In genomic region chr1:227894306-227894721, GRCh38 we compare ENCODE assay signal across 17 cellular contexts. TPM values are rescaled to one million over a fixed set of nuclear protein-coding genes. Genes with fewer than 3 reads are reported as not detected.
A peak's percentile ranks its signal among the peaks of the same experiment; 100 is the strongest.
DNase-seq lines count a peak whose midpoint lies in the region; ATAC-seq, FAIRE-seq and TF ChIP-seq lines count a peak whose summit lies in the region.
"Had no signal": no experiment of that assay in that cellular context is flagged by ENCODE, and none has a peak within 500 bp of the region (broad histone marks: within the 10 kb centered on the region; RNA-seq: fewer than 3 reads in every experiment).

No MANE protein-coding gene starts in this region.

- H3K79me2 ChIP-seq in K562 (ENCODE audit: control insufficient read depth, insufficient read depth, low read length), result no peaks in the 10 kb centered on the region
- H3K79me2 ChIP-seq: parathyroid adenoma had no signal

- no peak overlapping the region for H3K27ac Mint-ChIP-seq in activated naive CD8-positive, alpha-beta T cell treated with anti-CD3 and anti-CD28 coated beads, Interleukin-2, amount 10 ng/mL, durations not matched to agents 7 days and 5 days
- H3K27ac Mint-ChIP-seq in activated naive CD8-positive, alpha-beta T cell treated with anti-CD3 and anti-CD28 coated beads for 36 hours, result no peak overlapping the region
- H3K27ac Mint-ChIP-seq in type B pancreatic cell, result no peak overlapping the region
- H3K27ac Mint-ChIP-seq: activated naive CD4-positive, alpha-beta T cell treated with anti-CD3 and anti-CD28 coated beads, Interleukin-2, amount 50 U/mL, for 24 hours; effector memory CD8-positive, alpha-beta T cell; GM23338; stimulated activated naive CD8-positive, alpha-beta T cell treated with anti-CD3 and anti-CD28 coated beads, Interleukin-15, Interleukin-2, amounts not matched to agents 100 ng/mL and 50 ng/mL, for 24 hours had no signal

- no peak for FAIRE-seq in K562 (lab: Jason Lieb, UNC)

- POLR2A ChIA-PET in activated naive CD8-positive, alpha-beta T cell treated with anti-CD3 and anti-CD28 coated beads, Interleukin-2, amount 10 ng/mL, durations not matched to agents 7 days and 5 days (lab: Charles Lee), result no interaction called here
- POLR2A ChIA-PET in K562 (lab: Yijun Ruan, JAX), result no interaction called here

- H3K36me3 ChIP-seq in K562 (ENCODE audit: control insufficient read depth, insufficient read depth, low read length), result no peaks in the 10 kb centered on the region

- H3K9me1 ChIP-seq in K562 (ENCODE audit: control insufficient read depth, insufficient read depth, low read length), result no peaks in the 10 kb centered on the region

- TF ChIP-seq POLR2A in K562 (conservative IDR thresholded peaks at IDR 0.05), result no peak

- intact Hi-C loops in K562 (cut with micrococcal nuclease), result no loop called here

- no peak overlapping the region for H3K4me3 ChIP-seq in K562
- H3K4me3 ChIP-seq: GM23338 had no signal

- H2AFZ ChIP-seq in K562 (ENCODE audit: low read depth, low read length), result no peak overlapping the region; the same call in 1 of the 2 replicates
- H2AFZ ChIP-seq: GM23338, parathyroid adenoma had no signal

- CTCF ChIA-PET in K562 (lab: Yijun Ruan, JAX; ENCODE audit: low intra/inter-chr PET ratio), result no interaction called here

- H3K4me1 Mint-ChIP-seq in activated naive CD8-positive, alpha-beta T cell treated with anti-CD3 and anti-CD28 coated beads, Interleukin-2, amount 10 ng/mL, durations not matched to agents 7 days and 5 days, result peaks cover 2% of the 10 kb centered on the region
- H3K4me1 Mint-ChIP-seq in activated naive CD8-positive, alpha-beta T cell treated with anti-CD3 and anti-CD28 coated beads for 36 hours, result peaks cover 6% of the 10 kb centered on the region
- H3K4me1 Mint-ChIP-seq in type B pancreatic cell (ENCODE audit: unreplicated experiment), result peaks cover 8% of the 10 kb centered on the region
- H3K4me1 Mint-ChIP-seq: activated naive CD4-positive, alpha-beta T cell treated with anti-CD3 and anti-CD28 coated beads, Interleukin-2, amount 50 U/mL, for 24 hours had no signal

- no peak overlapping the region for H3K4me2 ChIP-seq in K562 (ENCODE audit: insufficient read depth, low read length)
- H3K4me2 ChIP-seq: GM23338 had no signal

- ATAC-seq in activated naive CD8-positive, alpha-beta T cell treated with anti-CD3 and anti-CD28 coated beads, Interleukin-2, amount 10 ng/mL, durations not matched to agents 7 days and 5 days (ENCODE audit: low read depth), result no peak
- ATAC-seq in K562, result no peak
- ATAC-seq: effector memory CD8-positive, alpha-beta T cell; GM23338 had no signal

- no peak overlapping the region for H3K27ac ChIP-seq in K562 (ENCODE audit: extremely low read depth, low read depth, low read length)
- H3K27ac ChIP-seq: parathyroid adenoma had no signal

- TF ChIP-seq RAD21 in K562 (CRISPR knock-in tag; conservative IDR thresholded peaks at IDR 0.05 in 1 of 2, IDR thresholded peaks at IDR 0.05 in 1 of 2), result no peak

- no peaks in the 10 kb centered on the region for H3K9me3 ChIP-seq in K562 (replicated peaks; ENCODE audit: control insufficient read depth, insufficient read depth, low read depth, low read length)

- whole genome bisulfite sequencing in K562 (ENCODE audit: insufficient coverage, low coverage, missing lambda C conversion rate), result 5% methylated on average over 14 of the region's 14 CpGs

- H4K20me1 ChIP-seq in K562 (replicated peaks; ENCODE audit: control insufficient read depth, insufficient read depth, low read length), result no peaks in the 10 kb centered on the region

- in situ Hi-C loops in K562 (cut with MboI), result no loop called here

- peaks cover 0 to 35% of the 10 kb centered on the region in 2 experiments; a peak in 2 of 5 replicates for H3K27me3 ChIP-seq in K562 (ENCODE audit: control insufficient read depth in 2 of 2, insufficient read depth in 2 of 2, low read length in 2 of 2)

- no peak overlapping the region for H3K4me3 Mint-ChIP-seq in activated naive CD8-positive, alpha-beta T cell treated with anti-CD3 and anti-CD28 coated beads, Interleukin-2, amount 10 ng/mL, durations not matched to agents 7 days and 5 days
- no peak overlapping the region for H3K4me3 Mint-ChIP-seq in activated naive CD8-positive, alpha-beta T cell treated with anti-CD3 and anti-CD28 coated beads for 36 hours
- H3K4me3 Mint-ChIP-seq in type B pancreatic cell, result no peak overlapping the region
- H3K4me3 Mint-ChIP-seq: activated naive CD4-positive, alpha-beta T cell treated with anti-CD3 and anti-CD28 coated beads, Interleukin-2, amount 50 U/mL, for 24 hours; effector memory CD8-positive, alpha-beta T cell; GM23338; stimulated activated naive CD8-positive, alpha-beta T cell treated with anti-CD3 and anti-CD28 coated beads, Interleukin-15, Interleukin-2, amounts not matched to agents 100 ng/mL and 50 ng/mL, for 24 hours had no signal

- no TSS peak for BruUV-seq in K562 (replicated peaks; lab: Mats Ljungman, UMichigan)

- TF ChIP-seq EP300 in K562 (IDR thresholded peaks at IDR 0.05; ENCODE audit: low read length), result no peak

- no peaks in the 10 kb centered on the region for H3K27me3 Mint-ChIP-seq in activated naive CD8-positive, alpha-beta T cell treated with anti-CD3 and anti-CD28 coated beads, Interleukin-2, amount 10 ng/mL, durations not matched to agents 7 days and 5 days
- no peaks in the 10 kb centered on the region for H3K27me3 Mint-ChIP-seq in activated naive CD8-positive, alpha-beta T cell treated with anti-CD3 and anti-CD28 coated beads for 36 hours
- H3K27me3 Mint-ChIP-seq in type B pancreatic cell, result no peaks in the 10 kb centered on the region
- H3K27me3 Mint-ChIP-seq: activated naive CD4-positive, alpha-beta T cell treated with anti-CD3 and anti-CD28 coated beads, Interleukin-2, amount 50 U/mL, for 24 hours; effector memory CD8-positive, alpha-beta T cell; stimulated activated naive CD8-positive, alpha-beta T cell treated with anti-CD3 and anti-CD28 coated beads, Interleukin-15, Interleukin-2, amounts not matched to agents 100 ng/mL and 50 ng/mL, for 24 hours had no signal

- H3K9ac ChIP-seq in K562 (ENCODE audit: insufficient read depth in 1 of 2, low read depth in 2 of 2, low read length in 2 of 2), result peak overlapping the region in 1 of 2 experiments; percentile 44; a peak in 2 of 4 replicates
- H3K9ac ChIP-seq: parathyroid adenoma had no signal

- H3K4me1 ChIP-seq in K562 (replicated peaks in 1 of 2; ENCODE audit: control insufficient read depth in 2 of 2, insufficient read depth in 2 of 2, low read length in 2 of 2), result peaks cover under 1 to 48% of the 10 kb centered on the region in 2 experiments; a peak in 4 of 5 replicates
- H3K4me1 ChIP-seq: parathyroid adenoma had no signal

- H3K36me3 Mint-ChIP-seq in activated naive CD8-positive, alpha-beta T cell treated with anti-CD3 and anti-CD28 coated beads, Interleukin-2, amount 10 ng/mL, durations not matched to agents 7 days and 5 days, result no peaks in the 10 kb centered on the region
- H3K36me3 Mint-ChIP-seq in activated naive CD8-positive, alpha-beta T cell treated with anti-CD3 and anti-CD28 coated beads for 36 hours, result no peaks in the 10 kb centered on the region
- no peaks in the 10 kb centered on the region for H3K36me3 Mint-ChIP-seq in type B pancreatic cell
- H3K36me3 Mint-ChIP-seq: activated naive CD4-positive, alpha-beta T cell treated with anti-CD3 and anti-CD28 coated beads, Interleukin-2, amount 50 U/mL, for 24 hours had no signal

- TF ChIP-seq CTCF in K562 (IDR thresholded peaks at IDR 0.05 in 2 of 3, conservative IDR thresholded peaks at IDR 0.05 in 1 of 3; ENCODE audit: insufficient read depth in 2 of 3, low read depth in 1 of 3, low read length in 3 of 3) (no peak), type B pancreatic cell (conservative IDR thresholded peaks at IDR 0.05) (no peak)

- DNase-seq in activated naive CD8-positive, alpha-beta T cell treated with anti-CD3 and anti-CD28 coated beads, Interleukin-2, amount 10 ng/mL, durations not matched to agents 7 days and 5 days, result peak; percentile 22
- no peak for DNase-seq in activated naive CD8-positive, alpha-beta T cell treated with anti-CD3 and anti-CD28 coated beads for 36 hours
- DNase-seq in K562 (ENCODE audit: extremely low read depth in 1 of 4, low spot score in 3 of 4), result no peak
- peak; percentile 53 for DNase-seq in mesenteric fat pad (ENCODE audit: low spot score)
- DNase-seq in type B pancreatic cell (ENCODE audit: extremely low spot score, unreplicated experiment), result peak; percentile 54
- no peak for DNase-seq in NCI-H226
- DNase-seq in SIG-M5 treated with dmso at 0.1 percent for 504 hours (lab: John Stamatoyannopoulos, UW; ENCODE audit: unreplicated experiment), result no peak
- DNase-seq in NCI-H2171 (lab: John Stamatoyannopoulos, UW), result no peak
- DNase-seq: effector memory CD8-positive, alpha-beta T cell; hypothalamus; KG1; NCI-H1092 treated with DMSO at 0.1 percent for 48 hours; NCI-H2171 treated with DMSO at 0.1 percent for 48 hours had no signal

- H3K9me3 Mint-ChIP-seq in activated naive CD8-positive, alpha-beta T cell treated with anti-CD3 and anti-CD28 coated beads, Interleukin-2, amount 10 ng/mL, durations not matched to agents 7 days and 5 days, result no peaks in the 10 kb centered on the region
- H3K9me3 Mint-ChIP-seq in activated naive CD8-positive, alpha-beta T cell treated with anti-CD3 and anti-CD28 coated beads for 36 hours, result no peaks in the 10 kb centered on the region
- H3K9me3 Mint-ChIP-seq in type B pancreatic cell, result no peaks in the 10 kb centered on the region
- H3K9me3 Mint-ChIP-seq: activated naive CD4-positive, alpha-beta T cell treated with anti-CD3 and anti-CD28 coated beads, Interleukin-2, amount 50 U/mL, for 24 hours; effector memory CD8-positive, alpha-beta T cell; GM23338; stimulated activated naive CD8-positive, alpha-beta T cell treated with anti-CD3 and anti-CD28 coated beads, Interleukin-15, Interleukin-2, amounts not matched to agents 100 ng/mL and 50 ng/mL, for 24 hours had no signal

RNA-seq across cellular contexts. Expression of gene WNT9A, which starts 53.4 kb away (rescaled TPM):
- under 1 TPM; 0.08 to 0.09 TPM for total RNA-seq in activated naive CD8-positive, alpha-beta T cell treated with anti-CD3 and anti-CD28 coated beads, Interleukin-2, amount 10 ng/mL, durations not matched to agents 7 days and 5 days
- not detected for total RNA-seq in activated naive CD8-positive, alpha-beta T cell treated with anti-CD3 and anti-CD28 coated beads for 36 hours
- total RNA-seq in K562 (2011; cell fraction: chromatin; rRNA removed; ENCODE audit: low replicate concordance), result 0.44 and 0.51 TPM in 2 replicates
- 0.26 and 0.67 TPM in 2 replicates for total RNA-seq in K562 (2011; cell fraction: nucleolus; rRNA removed)
- total RNA-seq in K562 (2011; cell fraction: nucleoplasm; rRNA removed), result 0.37 and 0.61 TPM in 2 replicates
- total RNA-seq in K562 (2014; rRNA removed), result 0.04 TPM in 1 of 2 replicates, not detected in the other
- total RNA-seq in K562 (2014; rRNA removed; fragmentation: Illumina TruSeq; extraction: Trizol), result 0.04 TPM in 1 of 2 replicates, not detected in the other
- total RNA-seq in K562 (2015; rRNA removed; fragmentation: Illumina TruSeq; extraction: Trizol), result not detected in 2 replicates
- 0.04 and 0.16 TPM in 2 replicates for total RNA-seq in K562 (2021)
- 0.10 and 0.12 TPM in 2 replicates for polyA plus RNA-seq in K562 (2011; rRNA removed)
- polyA plus RNA-seq in K562 (2011; cell fraction: cytosol; rRNA removed), result 0.09 and 0.19 TPM in 2 replicates
- 0.30 and 0.39 TPM in 2 replicates for polyA plus RNA-seq in K562 (2011; cell fraction: nucleus; rRNA removed)
- 0.12 and 0.19 TPM in 2 replicates for polyA plus RNA-seq in K562 (2012)
- 0.03 and 0.07 TPM in 2 replicates for polyA plus RNA-seq in K562 (2014; fragmentation: Illumina TruSeq; extraction: Trizol)
- polyA plus RNA-seq in K562 (2014; fragmentation: Nextera tagmentation; extraction: Ambion mirVana), result not detected
- polyA plus RNA-seq in K562 (2014; rRNA removed), result 0.07 and 0.17 TPM in 2 replicates
- 0.25 and 0.36 TPM in 2 replicates for polyA minus RNA-seq in K562 (2011; rRNA and poly(A)+ RNA removed)
- polyA minus RNA-seq in K562 (2011; cell fraction: cytosol; rRNA and poly(A)+ RNA removed), result 0.46 TPM in 1 of 2 replicates, not detected in the other
- polyA minus RNA-seq in K562 (2011; cell fraction: nucleus; rRNA and poly(A)+ RNA removed), result 0.11 and 0.13 TPM in 2 replicates
- 1.3 TPM for total RNA-seq in mesenteric fat pad
- 3.0 and 4.3 TPM in 2 replicates for total RNA-seq in type B pancreatic cell (ENCODE audit: low replicate concordance)

Comparison
In these comparisons a context has a peak if more than half of its experiments do, and no peak if none do; other contexts are left out.
1. DNase-seq: peak in activated naive CD8-positive, alpha-beta T cell treated with anti-CD3 and anti-CD28 coated beads, Interleukin-2, amount 10 ng/mL, durations not matched to agents 7 days and 5 days (single experiment), mesenteric fat pad (single experiment) and type B pancreatic cell (single experiment); none in activated naive CD8-positive, alpha-beta T cell treated with anti-CD3 and anti-CD28 coated beads for 36 hours (single experiment), K562 (0 of 4), NCI-H226 (single experiment), SIG-M5 treated with dmso at 0.1 percent for 504 hours (single experiment) and NCI-H2171 (single experiment).